In genomic region chr1:172531846-172532699, GRCh38 we compare ENCODE assay signal across 8 cellular contexts. TPM values are rescaled to one million over a fixed set of nuclear protein-coding genes. Genes with fewer than 3 reads are reported as not detected.
DNase-seq lines count a peak whose midpoint lies in the region; ATAC-seq and TF ChIP-seq lines count a peak whose summit lies in the region.

No MANE protein-coding gene starts in this region.

- H3K9me3 ChIP-seq in right cardiac atrium (ENCODE audit: control insufficient read depth, low read length) (no peaks in the 10 kb centered on the region), uterus (no peaks in the 10 kb centered on the region)

- DNase-seq in GM13977 (ENCODE audit: low spot score) (peak; percentile 87), NCI-H1436 (lab: John Stamatoyannopoulos, UW) (peak; percentile 88), SW480 (ENCODE audit: low spot score) (peak; percentile 96), anterior cingulate cortex (lab: John Stamatoyannopoulos, UW) (peak in 57 of 58 donors; percentile 37 to 99 (median 93)), right cardiac atrium (peak; percentile 83 to 90 (median 86)), pulmonary artery endothelial cell (ENCODE audit: low read depth, low spot score) (peak; percentile 97), uterus (peak; percentile 86 to 97)

- H3K4me3 ChIP-seq in right cardiac atrium (ENCODE audit: low read length) (peak overlapping the region; percentile 93), uterus (peak overlapping the region; percentile 95 to 99)

- no peaks in the 10 kb centered on the region for H3K27me3 ChIP-seq in right cardiac atrium (ENCODE audit: control insufficient read depth, insufficient read depth)
- H3K27me3 ChIP-seq in uterus, result no peaks in the 10 kb centered on the region

- in situ Hi-C loops in GM13977 (cut with MboI; ENCODE audit: low pct_unique_long_range_greater_than_20kb, low sequenced_read_pairs, unreplicated experiment), result no loop called here

- no peaks in the 10 kb centered on the region for H3K36me3 ChIP-seq in uterus

- H3K27ac ChIP-seq in right cardiac atrium (ENCODE audit: low read length) (peak overlapping the region; percentile 94), uterus (peak overlapping the region; percentile 95 to 100)

- ATAC-seq in HG02840 (IDR thresholded peaks at IDR 0.05; ENCODE audit: low FRiP score, unreplicated experiment), result peak; percentile 75
- peak; percentile 90 to 91 for ATAC-seq in right cardiac atrium

- peak; percentile 78 to 92 for TF ChIP-seq POLR2A in uterus (IDR thresholded peaks at IDR 0.05)

- TF ChIP-seq CTCF in GM13977 (IDR thresholded peaks at IDR 0.05; ENCODE audit: extremely low read depth, insufficient read depth, missing control alignments) (no peak), uterus (IDR thresholded peaks at IDR 0.05) (no peak)

- intact Hi-C loops in right cardiac atrium (cut with DNase I) (loop anchor here in 2 of 4 donors (5.0 to 10.0 kb wide), 2 partner anchors 77 to 80 kb away; no protein-coding TSS in a partner anchor), uterus (cut with DNase I; ENCODE audit: low total_unique reads) (loop anchor here (5.0 kb wide), 1 partner anchor 750 kb away; the partner anchor contains the start of gene METTL13)

- under 1% methylated on average over 27 of the region's 27 CpGs for WGBS in right cardiac atrium

- no peaks in the 10 kb centered on the region for H3K4me1 ChIP-seq in right cardiac atrium (ENCODE audit: control insufficient read depth, insufficient read depth, low read length)
- no peaks in the 10 kb centered on the region for H3K4me1 ChIP-seq in uterus

RNA-seq across cellular contexts. Expression of gene SUCO, which starts 0.9 kb away (rescaled TPM):
- 10 to 100 TPM; 31.4 to 36.1 (median 32.0) TPM for total RNA-seq in right cardiac atrium
- polyA plus RNA-seq in right cardiac atrium, result 10.3 TPM
- 17.1 and 21.8 TPM in 2 replicates for total RNA-seq in pulmonary artery endothelial cell
- total RNA-seq in uterus, result 100 to 1,000 TPM in 2 of 4 donors, 10 to 100 TPM in 2; 39.7 to 129 (median 93.9) TPM

Comparison
In these comparisons a context has a peak if more than half of its experiments do, and no peak if none do; other contexts are left out.
1. Peak in every context shown above with its lines: DNase-seq, ATAC-seq, H3K4me3 ChIP-seq and H3K27ac ChIP-seq.